In the genomic region with DNA sequence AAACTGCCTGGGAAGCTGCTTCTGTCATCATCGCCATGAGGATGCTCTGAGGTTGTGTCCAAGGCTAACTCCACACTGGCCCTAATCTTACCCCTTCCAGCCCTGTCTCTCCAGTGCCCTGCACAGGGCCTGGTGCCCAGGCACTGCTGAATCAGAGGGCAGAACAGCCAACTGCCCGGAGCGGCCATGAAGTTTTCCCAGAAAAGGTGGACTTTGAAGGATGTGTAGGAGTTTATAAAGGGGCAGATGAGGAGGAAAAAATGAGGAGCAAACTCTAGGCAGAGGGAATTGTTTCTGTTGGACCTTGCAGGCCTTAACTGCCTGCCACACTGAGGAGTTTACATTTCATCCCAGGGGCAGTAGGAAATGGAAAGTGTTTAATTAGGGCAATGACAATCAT, we compare ENCODE assay signal across 1 cellular context.
TF ChIP-seq lines count a peak whose summit lies in the region.

No MANE protein-coding gene starts in this region.

TF ChIP-seq in HEK293, 187 proteins besides CTCF, POLR2A, EP300 and RAD21:
- TF ChIP-seq, protein P1, sequence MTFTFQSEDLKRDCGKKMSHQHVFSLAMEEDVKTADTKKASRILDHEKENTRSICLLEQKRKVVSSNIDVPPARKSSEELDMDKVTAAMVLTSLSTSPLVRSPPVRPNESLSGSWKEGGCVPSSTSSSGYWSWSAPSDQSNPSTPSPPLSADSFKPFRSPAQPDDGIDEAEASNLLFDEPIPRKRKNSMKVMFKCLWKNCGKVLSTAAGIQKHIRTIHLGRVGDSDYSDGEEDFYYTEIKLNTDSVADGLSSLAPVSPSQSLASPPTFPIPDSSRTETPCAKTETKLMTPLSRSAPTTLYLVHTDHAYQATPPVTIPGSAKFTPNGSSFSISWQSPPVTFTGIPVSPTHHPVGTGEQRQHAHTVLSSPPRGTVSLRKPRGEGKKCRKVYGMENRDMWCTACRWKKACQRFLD (tag by site-specific recombination; IDR thresholded peaks at IDR 0.05) = no peak
- TF ChIP-seq ZFP3 (tag by site-specific recombination; IDR thresholded peaks at IDR 0.05; ENCODE audit: low read depth) (peak; percentile 73), KLF10 (tag by site-specific recombination; IDR thresholded peaks at IDR 0.05) (no peak)
TF ChIP-seq in HEK293: peak in this region for 1.
